Comparison of ENCODE assay signal across 9 cellular contexts in the genomic region with DNA sequence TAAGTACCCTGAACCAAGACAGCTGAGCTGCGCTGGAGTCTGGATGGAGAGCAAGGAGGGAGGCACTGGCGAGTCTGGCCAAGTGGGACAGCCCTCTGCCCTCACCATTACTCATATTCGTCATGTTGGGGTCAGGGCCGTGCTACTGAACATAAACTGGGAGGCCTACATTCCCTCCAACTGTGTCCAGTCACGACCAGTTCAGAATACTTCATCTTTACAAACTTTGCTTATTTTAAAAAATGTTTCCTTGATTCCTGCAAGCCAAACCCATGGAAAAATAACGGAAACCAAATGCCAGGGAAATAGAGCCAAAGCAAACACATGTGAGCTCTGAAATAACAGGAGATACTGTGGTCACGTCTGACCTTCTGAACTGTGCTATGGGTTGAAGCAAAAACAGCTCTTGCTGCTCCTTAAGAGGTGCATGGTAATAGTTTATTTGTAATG.
DNase-seq lines count a peak whose midpoint lies in the region; ATAC-seq, FAIRE-seq and TF ChIP-seq lines count a peak whose summit lies in the region.
"Had no signal": no experiment of that assay in that cellular context is flagged by ENCODE, and none has a peak within 500 bp of the region (broad histone marks: within the 10 kb centered on the region; RNA-seq: fewer than 3 reads in every experiment).

No MANE protein-coding gene starts in this region.

- no peak for FAIRE-seq in D721Med (lab: Jason Lieb, UNC)
- FAIRE-seq: keratinocyte had no signal

- peak; percentile 12 for ATAC-seq in HG03103 (IDR thresholded peaks at IDR 0.05; ENCODE audit: low read depth, unreplicated experiment)

- peak; percentile 90 for DNase-seq in AG20443 (ENCODE audit: low spot score)
- DNase-seq in dermis blood vessel endothelial cell, result peak; percentile 92
- peak; percentile 45 for DNase-seq in mucosa of gallbladder (ENCODE audit: low spot score)
- DNase-seq in D341Med (ENCODE audit: low spot score), result no peak
- DNase-seq in cerebellar nuclear complex (lab: John Stamatoyannopoulos, UW), result no peak
- no peak for DNase-seq in D721Med (ENCODE audit: insufficient read length, low spot score)
- DNase-seq in GM13977 (ENCODE audit: low spot score), result no peak

- TF ChIP-seq CTCF in D721Med (IDR thresholded peaks at IDR 0.05; ENCODE audit: insufficient read depth, missing control alignments), result no peak
- TF ChIP-seq CTCF in GM13977 (IDR thresholded peaks at IDR 0.05; ENCODE audit: extremely low read depth, insufficient read depth, missing control alignments), result no peak

- in situ Hi-C loops in GM13977 (cut with MboI; ENCODE audit: low pct_unique_long_range_greater_than_20kb, low sequenced_read_pairs, unreplicated experiment), result no loop called here

Comparison
In these comparisons a context has a peak if more than half of its experiments do, and no peak if none do; other contexts are left out.
1. DNase-seq: peak in AG20443 (single experiment), dermis blood vessel endothelial cell (single experiment) and mucosa of gallbladder (single experiment); none in D341Med (single experiment), cerebellar nuclear complex (0 of 2), D721Med (single experiment) and GM13977 (single experiment).